ENCODE assay signal across 12 cellular contexts in genomic region chr16:24396350-24397271, GRCh38.
"Had no signal": no experiment of that assay in that cellular context is flagged by ENCODE, and none has a peak within 500 bp of the region (broad histone marks: within the 10 kb centered on the region; RNA-seq: fewer than 3 reads in every experiment).

No MANE protein-coding gene starts in this region.

- H3K4me3 Mint-ChIP-seq: activated CD4-positive, alpha-beta memory T cell treated with anti-CD3 and anti-CD28 coated beads, Interleukin-2, amount 10 ng/mL, durations not matched to agents 7 days and 5 days; activated naive CD8-positive, alpha-beta T cell; activated T-cell treated with anti-CD3 and anti-CD28 coated beads, Interleukin-2, amount 50 U/mL, for 4 hours; brain; naive thymus-derived CD4-positive, alpha-beta T cell had no signal

- DNase-seq: activated CD4-positive, alpha-beta memory T cell treated with anti-CD3 and anti-CD28 coated beads, Interleukin-2, amount 10 ng/mL, durations not matched to agents 7 days and 5 days; activated CD4-positive, alpha-beta T cell treated with anti-CD3 and anti-CD28 coated beads for 4 hours; activated effector memory CD4-positive, alpha-beta T cell treated with anti-CD3 and anti-CD28 coated beads, Interleukin-2, amount 50 U/mL, for 16 hours; activated T-cell treated with anti-CD3 and anti-CD28 coated beads, Interleukin-2, amount 50 U/mL, for 4 hours; central memory CD4-positive, alpha-beta T cell; colonic mucosa; islet precursor cell; mammary epithelial cell; naive thymus-derived CD4-positive, alpha-beta T cell; stimulated activated CD4-positive, alpha-beta T cell treated with anti-CD3 and anti-CD28 coated beads, Interleukin-1b, Interleukin-23, amount 100 ng/mL, for 48 hours had no signal

- H3K4me1 Mint-ChIP-seq: activated CD4-positive, alpha-beta memory T cell treated with anti-CD3 and anti-CD28 coated beads, Interleukin-2, amount 10 ng/mL, durations not matched to agents 7 days and 5 days; naive thymus-derived CD4-positive, alpha-beta T cell had no signal

- H3K9me3 Mint-ChIP-seq: activated CD4-positive, alpha-beta memory T cell treated with anti-CD3 and anti-CD28 coated beads, Interleukin-2, amount 10 ng/mL, durations not matched to agents 7 days and 5 days; activated T-cell treated with anti-CD3 and anti-CD28 coated beads, Interleukin-2, amount 50 U/mL, for 4 hours had no signal

- ATAC-seq: activated T-cell treated with anti-CD3 and anti-CD28 coated beads, Interleukin-2, amount 50 U/mL, for 4 hours; naive thymus-derived CD4-positive, alpha-beta T cell had no signal

- H3K36me3 Mint-ChIP-seq: activated naive CD8-positive, alpha-beta T cell; brain; naive thymus-derived CD4-positive, alpha-beta T cell had no signal

- H3K27ac Mint-ChIP-seq: activated CD4-positive, alpha-beta memory T cell treated with anti-CD3 and anti-CD28 coated beads, Interleukin-2, amount 10 ng/mL, durations not matched to agents 7 days and 5 days; activated naive CD8-positive, alpha-beta T cell; brain; naive thymus-derived CD4-positive, alpha-beta T cell had no signal
